ENCODE assay signal across 9 cellular contexts in genomic region chr1:8862528-8862927, GRCh38. TPM values are rescaled to one million over a fixed set of nuclear protein-coding genes. Genes with fewer than 3 reads are reported as not detected.
A peak's percentile ranks its signal among the peaks of the same experiment; 100 is the strongest.
DNase-seq lines count a peak whose midpoint lies in the region; ATAC-seq, FAIRE-seq and TF ChIP-seq lines count a peak whose summit lies in the region.
"Had no signal": no experiment of that assay in that cellular context is flagged by ENCODE, and none has a peak within 500 bp of the region (broad histone marks: within the 10 kb centered on the region; RNA-seq: fewer than 3 reads in every experiment).

No MANE protein-coding gene starts in this region.

- H3K27ac ChIP-seq in WERI-Rb-1 (0 out of 2 replicates have a peak overlapping the region, but pooled peaks have one; percentile 8), endodermal cell (ENCODE audit: low read depth, low read length) (peak overlapping the region; percentile 58)

- FAIRE-seq in urothelium cell line (lab: Jason Lieb, UNC), result no peak
- FAIRE-seq: islet of Langerhans had no signal

- TF ChIP-seq CTCF in AG09309 (IDR thresholded peaks at IDR 0.05; ENCODE audit: control insufficient read depth, insufficient read depth, low read depth, low read length, missing control alignments), result peak; percentile 64
- TF ChIP-seq CTCF in GM12873 (IDR thresholded peaks at IDR 0.05; ENCODE audit: insufficient read depth, low read depth, low read length, missing control alignments), result peak; percentile 73
- peak; percentile 89 for TF ChIP-seq CTCF in WERI-Rb-1 (IDR thresholded peaks at IDR 0.05; ENCODE audit: low read depth, low read length)
- peak; percentile 86 for TF ChIP-seq CTCF in endodermal cell (conservative IDR thresholded peaks at IDR 0.05)

- H3K36me3 Mint-ChIP-seq in endodermal cell (ENCODE audit: low read depth), result peaks cover 87% of the 10 kb centered on the region

- H3K27ac Mint-ChIP-seq in endodermal cell, result peak overlapping the region; percentile 83

- peaks cover 97% of the 10 kb centered on the region for H3K36me3 ChIP-seq in WERI-Rb-1
- H3K36me3 ChIP-seq in endodermal cell (ENCODE audit: control insufficient read depth, insufficient read depth, low read length), result peaks cover 93% of the 10 kb centered on the region

- no peak for ATAC-seq in HG03342 (IDR thresholded peaks at IDR 0.05; ENCODE audit: unreplicated experiment)
- no peak for ATAC-seq in HG03439 (IDR thresholded peaks at IDR 0.05; ENCODE audit: unreplicated experiment)

- H3K9me3 ChIP-seq in WERI-Rb-1 (ENCODE audit: severe bottlenecking) (no peaks in the 10 kb centered on the region), endodermal cell (ENCODE audit: control insufficient read depth, low read length) (no peaks in the 10 kb centered on the region)

- H3K4me3 Mint-ChIP-seq in endodermal cell, result no peak overlapping the region

- peaks cover 3% of the 10 kb centered on the region for H3K4me1 ChIP-seq in endodermal cell (ENCODE audit: control insufficient read depth, insufficient read depth, low read length)

- H3K9me3 Mint-ChIP-seq in endodermal cell, result no peaks in the 10 kb centered on the region

- no peak overlapping the region for H3K9ac ChIP-seq in endodermal cell (ENCODE audit: extremely low read depth, low read length, poor library complexity, severe bottlenecking)

- no peak overlapping the region for H3K4me3 ChIP-seq in AG09309 (ENCODE audit: control insufficient read depth, low read depth, low read length)
- no peak overlapping the region for H3K4me3 ChIP-seq in WERI-Rb-1 (ENCODE audit: low read depth, low read length)
- H3K4me3 ChIP-seq in endodermal cell (ENCODE audit: low read length), result no peak overlapping the region

- H3K4me1 Mint-ChIP-seq in endodermal cell, result peaks cover 14% of the 10 kb centered on the region

- no peaks in the 10 kb centered on the region for H3K27me3 Mint-ChIP-seq in endodermal cell (ENCODE audit: insufficient read depth)

- H3K27me3 ChIP-seq in WERI-Rb-1 (ENCODE audit: insufficient read depth, low read depth, severe bottlenecking) (no peaks in the 10 kb centered on the region), endodermal cell (ENCODE audit: control insufficient read depth, insufficient read depth, low read length, poor library complexity, severe bottlenecking) (no peaks in the 10 kb centered on the region)

- 98 to 100% methylated on average over 3 to 4 of the region's 4 CpGs for whole genome bisulfite sequencing in endodermal cell (ENCODE audit: insufficient coverage in 1 of 2, insufficient read length in 1 of 2), 2 experiments

- DNase-seq in AG09309 (ENCODE audit: low read depth) (no peak), WERI-Rb-1 (peak; percentile 75), endodermal cell (peak; percentile 90), urothelium cell line (ENCODE audit: low spot score) (no peak)
- peak; percentile 53 for DNase-seq in stimulated activated CD4-positive, alpha-beta T cell treated with anti-CD3 and anti-CD28 coated beads, Interleukin-4, amount 100 ng/mL, for 24 hours

RNA-seq across cellular contexts. Expression of gene ENO1, which starts 16.0 kb away (rescaled TPM):
- 1,000 to 10,000 TPM; 1,263 to 1,351 TPM for total RNA-seq in endodermal cell
- 1,848 TPM for polyA plus RNA-seq in endodermal cell (2013, experiment 1 of 2)
- polyA plus RNA-seq in endodermal cell (2013, experiment 2 of 2), result 1,827 TPM

RNA-seq across cellular contexts. Expression of gene RERE, which starts 45.1 kb away (rescaled TPM):
- total RNA-seq in endodermal cell, result 100 to 1,000 TPM; 159 to 179 TPM
- polyA plus RNA-seq in endodermal cell (2013, experiment 1 of 2), result 120 TPM
- polyA plus RNA-seq in endodermal cell (2013, experiment 2 of 2), result 97.7 TPM

Comparison
In these comparisons a context has a peak if more than half of its experiments do, and no peak if none do; other contexts are left out.
1. DNase-seq: peak in WERI-Rb-1 (single experiment), endodermal cell (single experiment) and stimulated activated CD4-positive, alpha-beta T cell treated with anti-CD3 and anti-CD28 coated beads, Interleukin-4, amount 100 ng/mL, for 24 hours (single experiment); none in AG09309 (single experiment) and urothelium cell line (single experiment).
2. Peak in every context shown above with its lines, with median percentiles within 50 percentile points of each other: CTCF ChIP-seq.